Comparison of ENCODE assay signal across 19 cellular contexts in the genomic region with DNA sequence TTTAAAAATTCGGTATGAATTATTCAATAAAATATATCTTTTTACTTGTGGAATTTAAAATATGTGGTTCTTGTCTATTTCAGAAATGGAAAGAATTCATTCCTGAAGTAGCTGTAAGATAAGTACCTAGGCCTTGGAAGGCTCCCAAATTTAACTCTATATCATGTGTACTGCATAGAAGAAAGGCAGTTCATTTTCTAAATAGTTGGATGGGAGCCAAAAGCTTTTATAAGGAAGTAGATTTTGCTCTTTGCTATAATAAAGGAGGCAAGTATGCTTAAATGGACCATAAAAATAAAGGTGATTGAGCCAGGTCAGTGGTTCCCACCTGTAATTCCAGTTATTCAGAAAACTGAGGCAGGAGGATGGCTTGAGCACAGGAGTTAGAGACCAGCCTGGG.
A peak's percentile ranks its signal among the peaks of the same experiment; 100 is the strongest.
DNase-seq lines count a peak whose midpoint lies in the region; ATAC-seq, FAIRE-seq and TF ChIP-seq lines count a peak whose summit lies in the region.
"Had no signal": no experiment of that assay in that cellular context is flagged by ENCODE, and none has a peak within 500 bp of the region (broad histone marks: within the 10 kb centered on the region; RNA-seq: fewer than 3 reads in every experiment).

No MANE protein-coding gene starts in this region.

- H3K27me3 ChIP-seq in CD4-positive, alpha-beta T cell (ENCODE audit: control insufficient read depth, insufficient read depth, low read length), result no peaks in the 10 kb centered on the region
- H3K27me3 ChIP-seq: hepatocyte, pancreas, SJSA1 had no signal

- no peaks in the 10 kb centered on the region for H3K36me3 Mint-ChIP-seq in CD4-positive, alpha-beta T cell (ENCODE audit: low read depth)
- no peaks in the 10 kb centered on the region for H3K36me3 Mint-ChIP-seq in activated T-helper 17 cell treated with anti-CD3 and anti-CD28 coated beads, Interleukin-2, amount 50 U/mL, for 72 hours (ENCODE audit: low read depth)
- H3K36me3 Mint-ChIP-seq: activated naive CD8-positive, alpha-beta T cell treated with anti-CD3 and anti-CD28 coated beads for 36 hours; memory B cell; naive thymus-derived CD8-positive, alpha-beta T cell had no signal

- no peak overlapping the region for H3K4me3 ChIP-seq in fibroblast of the aortic adventitia (ENCODE audit: low read depth, low read length)
- H3K4me3 ChIP-seq: hepatocyte, pancreas, SJSA1 had no signal

- POLR2A ChIA-PET in CD4-positive, alpha-beta T cell (lab: Charles Lee), result no interaction called here

- no peaks in the 10 kb centered on the region for H3K9me3 Mint-ChIP-seq in CD4-positive, alpha-beta T cell
- no peaks in the 10 kb centered on the region for H3K9me3 Mint-ChIP-seq in activated T-helper 17 cell treated with anti-CD3 and anti-CD28 coated beads, Interleukin-2, amount 50 U/mL, for 72 hours
- H3K9me3 Mint-ChIP-seq: activated naive CD8-positive, alpha-beta T cell treated with anti-CD3 and anti-CD28 coated beads for 36 hours; memory B cell; naive thymus-derived CD8-positive, alpha-beta T cell had no signal

- H3K9me3 ChIP-seq in CD4-positive, alpha-beta T cell (ENCODE audit: control insufficient read depth, low read length), result no peaks in the 10 kb centered on the region
- H3K9me3 ChIP-seq: pancreas, SJSA1 had no signal

- H3K4me1 Mint-ChIP-seq in CD4-positive, alpha-beta T cell (ENCODE audit: low read depth), result no peaks in the 10 kb centered on the region
- H3K4me1 Mint-ChIP-seq in activated T-helper 17 cell treated with anti-CD3 and anti-CD28 coated beads, Interleukin-2, amount 50 U/mL, for 72 hours, result no peaks in the 10 kb centered on the region
- H3K4me1 Mint-ChIP-seq: activated naive CD8-positive, alpha-beta T cell treated with anti-CD3 and anti-CD28 coated beads for 36 hours; memory B cell; naive thymus-derived CD8-positive, alpha-beta T cell had no signal

- H3K27ac Mint-ChIP-seq in CD4-positive, alpha-beta T cell, result no peak overlapping the region
- no peak overlapping the region for H3K27ac Mint-ChIP-seq in activated T-helper 17 cell treated with anti-CD3 and anti-CD28 coated beads, Interleukin-2, amount 50 U/mL, for 72 hours
- H3K27ac Mint-ChIP-seq: activated naive CD8-positive, alpha-beta T cell treated with anti-CD3 and anti-CD28 coated beads for 36 hours; memory B cell; naive thymus-derived CD8-positive, alpha-beta T cell had no signal

- intact Hi-C loops in CD4-positive, alpha-beta T cell (cut with DNase I, micrococcal nuclease), result no loop called here

- CTCF ChIA-PET in CD4-positive, alpha-beta T cell (lab: Charles Lee), result no interaction called here

- DNase-seq in ACHN, result peak; percentile 46
- peak; percentile 86 for DNase-seq in HS-27A (ENCODE audit: low read depth)
- DNase-seq in RCC 7860 (ENCODE audit: low spot score), result no peak
- DNase-seq in fibroblast of the aortic adventitia (ENCODE audit: low read depth), result peak; percentile 70
- no peak for DNase-seq in CD4-positive, alpha-beta T cell
- no peak for DNase-seq in islet precursor cell
- DNase-seq: activated naive CD8-positive, alpha-beta T cell treated with anti-CD3 and anti-CD28 coated beads for 36 hours; COR-L47; H7; naive thymus-derived CD8-positive, alpha-beta T cell; NCI-H187 treated with DMSO at 0.1 percent for 48 hours; NCI-H510A; pancreas; stimulated activated CD4-positive, alpha-beta T cell treated with anti-CD3 and anti-CD28 coated beads, Interleukin-2, amount 100 ng/mL, for 24 hours; T-helper 9 cell had no signal

- in situ Hi-C loops in ACHN (cut with HindIII; ENCODE audit: low pct_ligation_motif_present, low pct_unique_long_range_greater_than_20kb, low sequenced_read_pairs), result no loop called here

- FAIRE-seq in RCC 7860 (lab: Jason Lieb, UNC), result peak; percentile 23
- FAIRE-seq: pancreas had no signal

- no peak for TF ChIP-seq CTCF in fibroblast of the aortic adventitia (IDR thresholded peaks at IDR 0.05; ENCODE audit: insufficient read depth, low read length)
- TF ChIP-seq CTCF in CD4-positive, alpha-beta T cell (IDR thresholded peaks at IDR 0.05), result no peak

- no peak for ATAC-seq in CD4-positive, alpha-beta T cell (ENCODE audit: poor library complexity)
- no peak for ATAC-seq in activated T-helper 17 cell treated with anti-CD3 and anti-CD28 coated beads, Interleukin-2, amount 50 U/mL, for 72 hours (replicated peaks)
- ATAC-seq: naive thymus-derived CD8-positive, alpha-beta T cell; pancreas had no signal

- H3K4me3 Mint-ChIP-seq in CD4-positive, alpha-beta T cell, result no peak overlapping the region
- no peak overlapping the region for H3K4me3 Mint-ChIP-seq in activated T-helper 17 cell treated with anti-CD3 and anti-CD28 coated beads, Interleukin-2, amount 50 U/mL, for 72 hours
- H3K4me3 Mint-ChIP-seq: activated naive CD8-positive, alpha-beta T cell treated with anti-CD3 and anti-CD28 coated beads for 36 hours; memory B cell; naive thymus-derived CD8-positive, alpha-beta T cell had no signal

- no peak overlapping the region for H3K27ac ChIP-seq in CD4-positive, alpha-beta T cell (ENCODE audit: low read depth, low read length)
- H3K27ac ChIP-seq: hepatocyte, pancreas, SJSA1 had no signal

- H3K27me3 Mint-ChIP-seq in CD4-positive, alpha-beta T cell, result no peaks in the 10 kb centered on the region
- no peaks in the 10 kb centered on the region for H3K27me3 Mint-ChIP-seq in activated T-helper 17 cell treated with anti-CD3 and anti-CD28 coated beads, Interleukin-2, amount 50 U/mL, for 72 hours
- H3K27me3 Mint-ChIP-seq: activated naive CD8-positive, alpha-beta T cell treated with anti-CD3 and anti-CD28 coated beads for 36 hours; memory B cell had no signal

Comparison
In these comparisons a context has a peak if more than half of its experiments do, and no peak if none do; other contexts are left out.
1. DNase-seq: peak in ACHN (single experiment), HS-27A (single experiment) and fibroblast of the aortic adventitia (single experiment); none in RCC 7860 (single experiment), CD4-positive, alpha-beta T cell (0 of 10) and islet precursor cell (single experiment).